In genomic region chr6:127118505-127119360, GRCh38 we compare ENCODE assay signal across 8 cellular contexts. TPM values are rescaled to one million over a fixed set of nuclear protein-coding genes. Genes with fewer than 3 reads are reported as not detected.
DNase-seq lines count a peak whose midpoint lies in the region; ATAC-seq, FAIRE-seq and TF ChIP-seq lines count a peak whose summit lies in the region.

Gene RSPO3 (plus strand): TSS chr6:127118671. CDS start chr6:127119193, 522 bp downstream.

- DNase-seq in BJ (ENCODE audit: low read depth), result no peak
- DNase-seq in NCI-H146 (lab: John Stamatoyannopoulos, UW), result peak; percentile 55
- DNase-seq in keratinocyte (ENCODE audit: low read depth, low spot score), result no peak
- DNase-seq in stimulated activated CD8-positive, alpha-beta memory T cell treated with anti-CD3 and anti-CD28 coated beads, Interleukin-4, amount 100 ng/mL, for 48 hours, result peak; percentile 38
- no peak for DNase-seq in activated gamma-delta T cell treated with Interleukin-2 at 50 U/mL for 16 hours

- H3K4me1 ChIP-seq in keratinocyte (ENCODE audit: control insufficient read depth, extremely low read depth, insufficient read depth, low read length), result peaks cover 9% of the 10 kb centered on the region

- H3K4me1 Mint-ChIP-seq in brain, result peaks cover 29% of the 10 kb centered on the region

- H2AFZ ChIP-seq in keratinocyte (ENCODE audit: control insufficient read depth, low read length), result no peak within 1 kb of the TSS

- POLR2A ChIA-PET in BJ (lab: Charles Lee), result no interaction called here

- H3K27ac ChIP-seq in keratinocyte (ENCODE audit: control insufficient read depth, insufficient read depth, low read length), result no peak within 1 kb of the TSS

- CTCF ChIA-PET in BJ (lab: Yijun Ruan, JAX), result interaction anchor here (0.5 to 1.4 kb wide), 3 partner anchors 19 to 1123 kb away, joined by 3 to 7 read pairs (median 3); no protein-coding TSS in a partner anchor

- H3K27me3 Mint-ChIP-seq in brain, result peaks cover 94% of the 10 kb centered on the region

- no peak for FAIRE-seq in keratinocyte (lab: Jason Lieb, UNC)

- H3K9me3 ChIP-seq in keratinocyte (ENCODE audit: control insufficient read depth, low read depth, low read length), result no peaks in the 10 kb centered on the region

- H3K4me3 ChIP-seq in BJ (ENCODE audit: low read depth, low read length) (peak within 1 kb of the TSS; percentile 44), keratinocyte (ENCODE audit: control insufficient read depth in 2 of 3, extremely low read depth in 1 of 3, insufficient read depth in 2 of 3, low read depth in 1 of 3, low read length in 3 of 3) (peak within 1 kb of the TSS in 2 of 3 experiments; percentile 52 to 57)

- peak within 1 kb of the TSS; percentile 69 for H3K4me2 ChIP-seq in keratinocyte (ENCODE audit: control insufficient read depth, extremely low read depth, insufficient read depth, low read depth, low read length)

- no peaks in the 10 kb centered on the region for H3K9me1 ChIP-seq in keratinocyte (ENCODE audit: control insufficient read depth, extremely low read depth, insufficient read depth, low read length)

- dilution Hi-C loops in keratinocyte (cut with MboI; ENCODE audit: extremely low pct_ligation_motif_present, low sequenced_read_pairs), result no loop called here

- H3K27me3 ChIP-seq in BJ (ENCODE audit: control insufficient read depth, insufficient read depth, low read length), result peaks cover 42% of the 10 kb centered on the region
- peaks cover 63% of the 10 kb centered on the region for H3K27me3 ChIP-seq in keratinocyte (ENCODE audit: control insufficient read depth, extremely low read depth, insufficient read depth, low read length)

- H3K79me2 ChIP-seq in keratinocyte (ENCODE audit: control insufficient read depth, insufficient read depth, low read length), result no peaks in the 10 kb centered on the region

- no peaks in the 10 kb centered on the region for H3K9me3 Mint-ChIP-seq in brain

- TF ChIP-seq CTCF in BJ (IDR thresholded peaks at IDR 0.05; ENCODE audit: insufficient read depth, low read depth, low read length), result no peak
- peak in 1 of 2 experiments; percentile 30 for TF ChIP-seq CTCF in brain (conservative IDR thresholded peaks at IDR 0.05)
- TF ChIP-seq CTCF in keratinocyte (optimal IDR thresholded peaks at IDR 0.05 in 1 of 3, IDR thresholded peaks at IDR 0.05 in 1 of 3, conservative IDR thresholded peaks at IDR 0.05 in 1 of 3; ENCODE audit: extremely low read depth in 1 of 3, insufficient read depth in 2 of 3, low read length in 3 of 3), result no peak

- no peaks in the 10 kb centered on the region for H3K36me3 ChIP-seq in BJ (ENCODE audit: control insufficient read depth, insufficient read depth, low read length)
- no peaks in the 10 kb centered on the region for H3K36me3 ChIP-seq in keratinocyte (ENCODE audit: control insufficient read depth in 2 of 2, extremely low read depth in 1 of 2, insufficient read depth in 2 of 2, low read length in 2 of 2)

- H3K9ac ChIP-seq in keratinocyte (ENCODE audit: control insufficient read depth, extremely low read depth, insufficient read depth, low read length), result no peak within 1 kb of the TSS

- ATAC-seq in GM18868 (IDR thresholded peaks at IDR 0.05; ENCODE audit: unreplicated experiment) (peak; percentile 19), HG02973 (IDR thresholded peaks at IDR 0.05; ENCODE audit: unreplicated experiment) (no peak)

- H3K4me3 Mint-ChIP-seq in brain, result peak within 1 kb of the TSS; percentile 85 to 95 (median 92)

- peak within 1 kb of the TSS in 4 of 5 experiments; percentile 50 to 98 (median 72) for H3K27ac Mint-ChIP-seq in brain

- no peaks in the 10 kb centered on the region for H4K20me1 ChIP-seq in keratinocyte (ENCODE audit: control insufficient read depth, extremely low read depth, insufficient read depth, low read length)

- no peaks in the 10 kb centered on the region for H3K36me3 Mint-ChIP-seq in brain

RNA-seq across cellular contexts. Expression of gene RSPO3, which starts in this region (rescaled TPM):
- polyA plus RNA-seq in BJ (2011; rRNA removed) (not detected in 2 replicates), brain (ENCODE audit: insufficient read depth, low read depth, low replicate concordance) (0.15 TPM), keratinocyte (not detected in 3 replicates)
- polyA minus RNA-seq in BJ (2011; rRNA and poly(A)+ RNA removed), result not detected in 2 replicates
- not detected for polyA plus RNA-seq in keratinocyte (2011; ENCODE audit: low read depth)
- not detected in 2 replicates for polyA plus RNA-seq in keratinocyte (2011; cell fraction: cytosol; rRNA removed)
- not detected in 2 replicates for polyA plus RNA-seq in keratinocyte (2011; cell fraction: nucleus; rRNA removed)
- polyA plus RNA-seq in keratinocyte (2012; ENCODE audit: low replicate concordance), result not detected in 2 replicates
- not detected in 3 replicates for polyA minus RNA-seq in keratinocyte
- not detected for polyA minus RNA-seq in keratinocyte (2011; cell fraction: cytosol; rRNA and poly(A)+ RNA removed)
- not detected in 2 replicates for polyA minus RNA-seq in keratinocyte (2011; cell fraction: nucleus; rRNA and poly(A)+ RNA removed)

Comparison
In these comparisons a context has a peak if more than half of its experiments do, and no peak if none do; other contexts are left out.
1. DNase-seq: peak in NCI-H146 (single experiment) and stimulated activated CD8-positive, alpha-beta memory T cell treated with anti-CD3 and anti-CD28 coated beads, Interleukin-4, amount 100 ng/mL, for 48 hours (single experiment); none in BJ (single experiment), keratinocyte (single experiment) and activated gamma-delta T cell treated with Interleukin-2 at 50 U/mL for 16 hours (single experiment).